In the genomic region with DNA sequence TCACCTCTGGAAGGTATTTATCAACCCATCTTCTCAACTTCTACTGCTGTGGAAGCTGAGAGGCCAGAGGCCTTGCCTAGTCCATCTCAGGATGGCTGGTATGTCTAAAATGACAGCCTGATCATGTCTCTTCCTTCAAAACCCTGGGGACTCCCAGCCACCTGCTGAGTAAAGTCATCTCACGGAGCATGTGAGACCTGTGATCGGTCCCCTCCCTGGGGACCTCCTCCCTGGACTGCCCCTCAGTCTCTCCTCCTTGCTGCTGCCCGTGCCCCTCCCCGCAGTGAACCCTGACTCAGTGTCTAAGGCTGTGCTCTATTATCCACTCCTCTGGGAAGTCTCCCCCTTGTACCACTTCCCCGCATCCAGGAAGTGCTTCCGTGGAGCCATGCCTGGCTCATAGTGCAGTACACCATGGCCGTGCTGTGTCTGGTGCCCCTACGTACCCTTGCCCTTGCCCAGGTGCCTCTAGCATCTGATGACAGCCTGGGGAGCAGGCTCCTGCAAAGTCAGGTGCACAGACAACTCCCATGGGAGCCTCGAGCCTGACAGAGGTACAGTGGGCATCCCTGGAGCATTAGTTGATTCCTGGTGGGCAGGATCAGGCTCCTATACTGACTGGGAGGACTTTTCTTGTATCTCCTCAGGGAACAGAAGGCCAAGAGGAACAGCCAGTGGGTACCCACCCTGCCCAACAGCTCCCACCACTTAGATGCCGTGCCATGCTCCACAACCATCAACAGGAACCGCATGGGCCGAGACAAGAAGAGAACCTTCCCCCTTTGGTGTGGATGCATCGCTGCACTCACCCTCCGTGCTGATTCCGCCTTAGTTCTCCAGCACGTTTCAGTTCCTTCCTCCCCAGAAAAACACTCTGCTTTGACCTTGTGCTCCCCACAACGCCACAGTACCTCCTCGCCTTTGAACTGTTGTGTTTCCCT, we compare ENCODE assay signal across 15 cellular contexts. TPM values are rescaled to one million over a fixed set of nuclear protein-coding genes. Genes with fewer than 3 reads are reported as not detected.
DNase-seq lines count a peak whose midpoint lies in the region; ATAC-seq and TF ChIP-seq lines count a peak whose summit lies in the region.
"Had no signal": no experiment of that assay in that cellular context is flagged by ENCODE, and none has a peak within 500 bp of the region (broad histone marks: within the 10 kb centered on the region; RNA-seq: fewer than 3 reads in every experiment).

No MANE protein-coding gene starts in this region.

- H4K91ac ChIP-seq in IMR-90 (ENCODE audit: insufficient read depth, low read depth, low read length) = no peak overlapping the region

- no peak overlapping the region for H3K23ac ChIP-seq in IMR-90 (ENCODE audit: low read depth, low read length)

- peaks cover 46% of the 10 kb centered on the region for H3K36me3 ChIP-seq in H7 (replicated peaks; ENCODE audit: control insufficient read depth, insufficient read depth, low read length)
- H3K36me3 ChIP-seq in IMR-90 (ENCODE audit: control insufficient read depth, insufficient read depth, low read length) = peaks cover 70% of the 10 kb centered on the region

- H2AK9ac ChIP-seq in IMR-90 (replicated peaks; ENCODE audit: low read depth, low read length, poor library complexity) = peak overlapping the region; percentile 55

- H3K36me3 Mint-ChIP-seq in activated naive CD4-positive, alpha-beta T cell treated with anti-CD3 and anti-CD28 coated beads, Interleukin-2, amount 10 ng/mL, durations not matched to agents 7 days and 5 days = peaks cover 54% of the 10 kb centered on the region
- H3K36me3 Mint-ChIP-seq in stimulated activated effector memory CD8-positive, alpha-beta T cell treated with anti-CD3 and anti-CD28 coated beads, Interleukin-12 subunit alpha, Interleukin-12 subunit beta, amount 100 ng/mL, for 72 hours = peaks cover 100% of the 10 kb centered on the region

- no peak for TF ChIP-seq POLR2A in IMR-90 (IDR thresholded peaks at IDR 0.05; ENCODE audit: low read depth, low read length)

- H3K9me3 Mint-ChIP-seq in activated naive CD4-positive, alpha-beta T cell treated with anti-CD3 and anti-CD28 coated beads, Interleukin-2, amount 10 ng/mL, durations not matched to agents 7 days and 5 days = no peaks in the 10 kb centered on the region
- no peaks in the 10 kb centered on the region for H3K9me3 Mint-ChIP-seq in stimulated activated effector memory CD8-positive, alpha-beta T cell treated with anti-CD3 and anti-CD28 coated beads, Interleukin-12 subunit alpha, Interleukin-12 subunit beta, amount 100 ng/mL, for 72 hours

- H3K4me3 Mint-ChIP-seq in activated naive CD4-positive, alpha-beta T cell treated with anti-CD3 and anti-CD28 coated beads, Interleukin-2, amount 10 ng/mL, durations not matched to agents 7 days and 5 days = no peak overlapping the region
- no peak overlapping the region for H3K4me3 Mint-ChIP-seq in stimulated activated effector memory CD8-positive, alpha-beta T cell treated with anti-CD3 and anti-CD28 coated beads, Interleukin-12 subunit alpha, Interleukin-12 subunit beta, amount 100 ng/mL, for 72 hours

- H3K4me2 ChIP-seq in IMR-90 (ENCODE audit: low read depth, low read length) = no peak overlapping the region
- H3K4me2 ChIP-seq: A549 had no signal

- no peak overlapping the region for H2BK15ac ChIP-seq in IMR-90 (ENCODE audit: low read depth, low read length)

- peak overlapping the region; percentile 76 for H3K27ac Mint-ChIP-seq in activated naive CD4-positive, alpha-beta T cell treated with anti-CD3 and anti-CD28 coated beads, Interleukin-2, amount 10 ng/mL, durations not matched to agents 7 days and 5 days
- H3K27ac Mint-ChIP-seq in stimulated activated effector memory CD8-positive, alpha-beta T cell treated with anti-CD3 and anti-CD28 coated beads, Interleukin-12 subunit alpha, Interleukin-12 subunit beta, amount 100 ng/mL, for 72 hours = peak overlapping the region; percentile 71

- no peaks in the 10 kb centered on the region for H3K4me1 ChIP-seq in IMR-90 (ENCODE audit: control insufficient read depth, insufficient read depth, low read length)
- H3K4me1 ChIP-seq: A549, parathyroid adenoma had no signal

- ATAC-seq in IMR-90 (ENCODE audit: low read depth) = no peak
- ATAC-seq in stimulated activated effector memory CD8-positive, alpha-beta T cell treated with anti-CD3 and anti-CD28 coated beads, Interleukin-12 subunit alpha, Interleukin-12 subunit beta, amount 100 ng/mL, for 72 hours = peak; percentile 58
- ATAC-seq: A549, HCT116, left lobe of liver had no signal

- DNase-seq in activated naive CD4-positive, alpha-beta T cell treated with anti-CD3 and anti-CD28 coated beads, Interleukin-2, amount 10 ng/mL, durations not matched to agents 7 days and 5 days = no peak
- no peak for DNase-seq in activated naive CD4-positive, alpha-beta T cell treated with Interleukin-2 at 50 U/mL for 16 hours
- peak; percentile 10 for DNase-seq in H7
- DNase-seq in IMR-90 = no peak
- no peak for DNase-seq in stimulated activated effector memory CD8-positive, alpha-beta T cell treated with anti-CD3 and anti-CD28 coated beads, Interleukin-12 subunit alpha, Interleukin-12 subunit beta, amount 100 ng/mL, for 72 hours (ENCODE audit: low spot score in 2 of 2)
- no peak for DNase-seq in UCSD-AML1 (lab: John Stamatoyannopoulos, UW; ENCODE audit: unreplicated experiment)
- no peak for DNase-seq in GDM1 (lab: John Stamatoyannopoulos, UW)
- DNase-seq in putamen (ENCODE audit: low spot score) = no peak
- DNase-seq: NCI-H526 treated with DMSO at 0.1 percent for 48 hours; stimulated activated CD4-positive, alpha-beta T cell treated with anti-CD3 and anti-CD28 coated beads, Interleukin-4, amount 100 ng/mL, for 24 hours had no signal

- in situ Hi-C loops in IMR-90 (cut with MboI; ENCODE audit: low sequenced_read_pairs) = no loop called here

- H3K9ac ChIP-seq in IMR-90 (ENCODE audit: low read depth, low read length) = no peak overlapping the region
- H3K9ac ChIP-seq: parathyroid adenoma had no signal

- H3K18ac ChIP-seq in IMR-90 (ENCODE audit: low read depth, low read length) = no peak overlapping the region

- H2BK5ac ChIP-seq in IMR-90 (ENCODE audit: low read depth, low read length, poor library complexity, severe bottlenecking) = no peak overlapping the region

- no peaks in the 10 kb centered on the region for H3K27me3 Mint-ChIP-seq in activated naive CD4-positive, alpha-beta T cell treated with anti-CD3 and anti-CD28 coated beads, Interleukin-2, amount 10 ng/mL, durations not matched to agents 7 days and 5 days

- H3K4me1 Mint-ChIP-seq in activated naive CD4-positive, alpha-beta T cell treated with anti-CD3 and anti-CD28 coated beads, Interleukin-2, amount 10 ng/mL, durations not matched to agents 7 days and 5 days = no peaks in the 10 kb centered on the region
- peaks cover 19% of the 10 kb centered on the region for H3K4me1 Mint-ChIP-seq in stimulated activated effector memory CD8-positive, alpha-beta T cell treated with anti-CD3 and anti-CD28 coated beads, Interleukin-12 subunit alpha, Interleukin-12 subunit beta, amount 100 ng/mL, for 72 hours

- no peaks in the 10 kb centered on the region; the same call in 1 of the 2 replicates for H4K20me1 ChIP-seq in IMR-90 (ENCODE audit: insufficient read depth, low read length)

- no peak overlapping the region for H3K4me3 ChIP-seq in H7 (ENCODE audit: insufficient read depth, low read depth, low read length)
- H3K4me3 ChIP-seq in IMR-90 (ENCODE audit: insufficient read depth, low read depth, low read length) = no peak overlapping the region
- H3K4me3 ChIP-seq: A549, tibial nerve had no signal

- TF ChIP-seq CTCF in IMR-90 (conservative IDR thresholded peaks at IDR 0.05; ENCODE audit: low read depth, low read length) = no peak

- no peak overlapping the region for H2BK20ac ChIP-seq in IMR-90 (ENCODE audit: low read depth, low read length)

- BruUV-seq in IMR-90 (replicated peaks; lab: Mats Ljungman, UMichigan) = no TSS peak

- H3K4ac ChIP-seq in IMR-90 (ENCODE audit: low read depth, low read length) = no peak overlapping the region

- no peak overlapping the region for H2AFZ ChIP-seq in IMR-90 (replicated peaks; ENCODE audit: low read length, poor library complexity)
- H2AFZ ChIP-seq: parathyroid adenoma had no signal

- H2AK5ac ChIP-seq in IMR-90 (ENCODE audit: low read depth, low read length) = no peak overlapping the region

- no peak for TF ChIP-seq RAD21 in IMR-90 (IDR thresholded peaks at IDR 0.05; ENCODE audit: low read length)

- no peak overlapping the region for H3K27ac ChIP-seq in IMR-90 (ENCODE audit: insufficient read depth, low read length)
- H3K27ac ChIP-seq: A549, parathyroid adenoma had no signal

- POLR2A ChIA-PET in IMR-90 (lab: Charles Lee; ENCODE audit: unreplicated experiment) = no interaction called here

- no peaks in the 10 kb centered on the region for H3K9me3 ChIP-seq in IMR-90 (ENCODE audit: control insufficient read depth, insufficient read depth, low read length)
- H3K9me3 ChIP-seq: A549, tibial nerve had no signal

- CTCF ChIA-PET in activated naive CD4-positive, alpha-beta T cell treated with anti-CD3 and anti-CD28 coated beads, Interleukin-2, amount 10 ng/mL, durations not matched to agents 7 days and 5 days (lab: Charles Lee) = no interaction called here
- CTCF ChIA-PET in IMR-90 (lab: Yijun Ruan, JAX) = no interaction called here

- no peak overlapping the region for H3K56ac ChIP-seq in IMR-90 (ENCODE audit: extremely low read depth, insufficient read depth, low read length)

- H2BK120ac ChIP-seq in IMR-90 (ENCODE audit: low read depth, low read length) = no peak overlapping the region

- H4K5ac ChIP-seq in IMR-90 (ENCODE audit: low read depth, low read length) = no peak overlapping the region

- H3K79me1 ChIP-seq in IMR-90 (ENCODE audit: low read depth in 1 of 2, low read length in 2 of 2) = peaks cover 0 to 25% of the 10 kb centered on the region in 2 experiments; a peak in 3 of 4 replicates

- 99% methylated on average over 16 of the region's 18 CpGs; no CpG with 5 or more reads in 1 of the 2 experiments for WGBS in IMR-90 (ENCODE audit: extremely low coverage in 2 of 2, insufficient read length in 1 of 2), 2 experiments

- H3K14ac ChIP-seq in IMR-90 (replicated peaks; ENCODE audit: low read depth, low read length) = no peak overlapping the region

- dilution Hi-C loops in IMR-90 (cut with HindIII; ENCODE audit: low sequenced_read_pairs, unreplicated experiment) = no loop called here

- no peaks in the 10 kb centered on the region for H3K9me1 ChIP-seq in IMR-90 (ENCODE audit: insufficient read depth, low read length)

- H3K27me3 ChIP-seq in H7 (ENCODE audit: control insufficient read depth, insufficient read depth, low read length) (no peaks in the 10 kb centered on the region), IMR-90 (ENCODE audit: control insufficient read depth, insufficient read depth, low read length) (no peaks in the 10 kb centered on the region)
- H3K27me3 ChIP-seq: tibial nerve had no signal

- intact Hi-C loops in IMR-90 (cut with micrococcal nuclease) = no loop called here

- H4K8ac ChIP-seq in IMR-90 (ENCODE audit: low read depth in 2 of 2, low read length in 2 of 2) = no peak overlapping the region

RNA-seq across cellular contexts. Expression of gene SMARCB1, which starts 13.8 kb away (rescaled TPM):
- total RNA-seq in H7 (2014; rRNA removed; shearing (Covaris generic)) = 79.1 and 86.5 TPM in 2 replicates
- total RNA-seq in IMR-90 (2012; rRNA removed) = 97.5 and 110 TPM in 2 replicates
- 157 and 159 TPM in 2 replicates for polyA plus RNA-seq in IMR-90 (2012; rRNA removed)
- 143 and 158 TPM in 2 replicates for polyA plus RNA-seq in IMR-90 (2012; cell fraction: cytosol; rRNA removed)
- polyA plus RNA-seq in IMR-90 (2012; cell fraction: nucleus; rRNA removed; ENCODE audit: low replicate concordance) = 79.7 and 79.9 TPM in 2 replicates

RNA-seq across cellular contexts. Expression of gene MMP11, which starts 27.9 kb away (rescaled TPM):
- total RNA-seq in H7 (2014; rRNA removed; shearing (Covaris generic)) = 7.8 and 12.8 TPM in 2 replicates
- total RNA-seq in IMR-90 (2012; rRNA removed) = 1.4 and 2.2 TPM in 2 replicates
- 5.9 and 6.0 TPM in 2 replicates for polyA plus RNA-seq in IMR-90 (2012; rRNA removed)
- polyA plus RNA-seq in IMR-90 (2012; cell fraction: cytosol; rRNA removed) = 6.5 and 10.3 TPM in 2 replicates
- 5.3 and 10.6 TPM in 2 replicates for polyA plus RNA-seq in IMR-90 (2012; cell fraction: nucleus; rRNA removed; ENCODE audit: low replicate concordance)

RNA-seq across cellular contexts. Expression of gene CHCHD10, which starts 32.8 kb away (rescaled TPM):
- total RNA-seq in H7 (2014; rRNA removed; shearing (Covaris generic)) = 55.6 and 60.9 TPM in 2 replicates
- total RNA-seq in IMR-90 (2012; rRNA removed) = 1.4 and 2.2 TPM in 2 replicates
- polyA plus RNA-seq in IMR-90 (2012; rRNA removed) = 10.8 and 11.2 TPM in 2 replicates
- polyA plus RNA-seq in IMR-90 (2012; cell fraction: cytosol; rRNA removed) = 3.3 and 4.8 TPM in 2 replicates
- 1.6 and 4.7 TPM in 2 replicates for polyA plus RNA-seq in IMR-90 (2012; cell fraction: nucleus; rRNA removed; ENCODE audit: low replicate concordance)

RNA-seq across cellular contexts. Expression of gene C22orf15, which starts 37.8 kb away (rescaled TPM):
- 1.8 and 3.7 TPM in 2 replicates for total RNA-seq in H7 (2014; rRNA removed; shearing (Covaris generic))
- 1.7 and 2.3 TPM in 2 replicates for total RNA-seq in IMR-90 (2012; rRNA removed)
- 3.1 and 3.5 TPM in 2 replicates for polyA plus RNA-seq in IMR-90 (2012; rRNA removed)
- polyA plus RNA-seq in IMR-90 (2012; cell fraction: cytosol; rRNA removed) = 4.2 and 4.6 TPM in 2 replicates
- polyA plus RNA-seq in IMR-90 (2012; cell fraction: nucleus; rRNA removed; ENCODE audit: low replicate concordance) = 7.1 and 11.0 TPM in 2 replicates
- total RNA-seq: left lobe of liver had no signal
- polyA plus RNA-seq: A549 had no signal

RNA-seq across cellular contexts. Expression of gene DERL3, which starts 38.2 kb away (rescaled TPM):
- total RNA-seq in H7 (2014; rRNA removed; shearing (Covaris generic)) = 5.0 and 9.3 TPM in 2 replicates
- total RNA-seq in IMR-90 (2012; rRNA removed) = under 0.01 and 0.18 TPM in 2 replicates
- 0.50 and 0.62 TPM in 2 replicates for polyA plus RNA-seq in IMR-90 (2012; rRNA removed)
- polyA plus RNA-seq in IMR-90 (2012; cell fraction: cytosol; rRNA removed) = 0.41 and 0.49 TPM in 2 replicates
- 0.96 and 2.2 TPM in 2 replicates for polyA plus RNA-seq in IMR-90 (2012; cell fraction: nucleus; rRNA removed; ENCODE audit: low replicate concordance)

Comparison
In these comparisons a context has a peak if more than half of its experiments do, and no peak if none do; other contexts are left out.
1. RNA of gene CHCHD10, which starts 32.8 kb away (total RNA-seq): 55.6 to 60.9 TPM in H7; 1.4 to 2.2 TPM in IMR-90; every median in the first group is over 10 times any median in the second.